Comparison of ENCODE assay signal across 12 cellular contexts in the genomic region with DNA sequence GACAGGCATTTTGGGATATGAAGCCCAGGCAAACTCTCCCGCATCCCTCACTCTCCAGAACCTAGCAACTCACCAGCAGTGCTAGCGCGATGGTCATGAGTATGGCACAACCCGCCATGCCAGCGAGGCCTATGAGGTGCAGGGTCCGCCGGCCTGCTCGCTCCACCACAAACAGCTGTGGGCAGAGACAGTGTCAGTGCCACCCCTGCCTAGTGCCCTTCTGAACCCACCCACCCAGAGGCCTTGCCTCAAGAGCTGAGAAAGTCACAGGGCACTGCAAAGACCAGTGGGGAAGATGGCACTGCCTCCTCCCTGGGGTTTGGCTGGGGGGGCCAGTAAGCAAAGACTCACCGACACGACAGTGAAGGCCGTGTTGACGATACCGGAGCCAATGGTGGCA. TPM values are rescaled to one million over a fixed set of nuclear protein-coding genes. Genes with fewer than 3 reads are reported as not detected.
DNase-seq lines count a peak whose midpoint lies in the region; ATAC-seq and TF ChIP-seq lines count a peak whose summit lies in the region.
"Had no signal": no experiment of that assay in that cellular context is flagged by ENCODE, and none has a peak within 500 bp of the region (broad histone marks: within the 10 kb centered on the region; RNA-seq: fewer than 3 reads in every experiment).

No MANE protein-coding gene starts in this region.

- no peaks in the 10 kb centered on the region for H3K9me3 ChIP-seq in BLaER1 treated with 17β-estradiol and CSF1 and Interleukin-3, amounts not matched to agents 10 nM and 100 nM (replicated peaks in 1 of 11)
- H3K9me3 ChIP-seq: thoracic aorta had no signal

- peak overlapping the region in 3 of 11 experiments; percentile 46 to 92 (median 47); a peak in 4 of 22 replicates for H3K27ac ChIP-seq in BLaER1 treated with 17β-estradiol and CSF1 and Interleukin-3, amounts not matched to agents 10 nM and 100 nM
- H3K27ac ChIP-seq: thoracic aorta had no signal

- H3K9ac ChIP-seq in BLaER1 treated with 17β-estradiol and CSF1 and Interleukin-3, amounts not matched to agents 10 nM and 100 nM = peak overlapping the region in 4 of 11 experiments; percentile 70 to 81 (median 78); a peak in 4 of 22 replicates

- POLR2A ChIA-PET in naive thymus-derived CD8-positive, alpha-beta T cell (lab: Charles Lee) = interaction anchor here (1.1 kb wide), 1 partner anchor 28 kb away, joined by 3 read pairs; no protein-coding TSS in a partner anchor

- H4K20me1 ChIP-seq in BLaER1 treated with 17β-estradiol and CSF1 and Interleukin-3, amounts not matched to agents 10 nM and 100 nM = peaks cover 0 to 51% (median 40%) of the 10 kb centered on the region in 11 experiments; a peak in 18 of 22 replicates

- H3K27ac Mint-ChIP-seq in Calu3 (ENCODE audit: unreplicated experiment) = peak overlapping the region; percentile 10
- H3K27ac Mint-ChIP-seq in activated T-helper 2 cell treated with anti-CD3 and anti-CD28 coated beads, Interferon-gamma antibody, Interleukin-2, Interleukin-4, amounts not matched to agents 10 μg/mL and 5 μg/mL and 100 μg/mL, durations not matched to agents 14 hours and 24 hours and 36 hours = peak overlapping the region; percentile 71
- H3K27ac Mint-ChIP-seq in naive thymus-derived CD8-positive, alpha-beta T cell = peak overlapping the region in 9 of 10 donors; percentile 24 to 97 (median 70)

- peaks cover 97% of the 10 kb centered on the region for H3K36me3 Mint-ChIP-seq in Calu3 (ENCODE audit: insufficient read depth, unreplicated experiment)
- peaks cover 80% of the 10 kb centered on the region for H3K36me3 Mint-ChIP-seq in activated T-helper 2 cell treated with anti-CD3 and anti-CD28 coated beads, Interferon-gamma antibody, Interleukin-2, Interleukin-4, amounts not matched to agents 10 μg/mL and 5 μg/mL and 100 μg/mL, durations not matched to agents 14 hours and 24 hours and 36 hours (ENCODE audit: low read depth)
- peaks cover 4 to 51% (median 16%) of the 10 kb centered on the region in 3 donors for H3K36me3 Mint-ChIP-seq in naive thymus-derived CD8-positive, alpha-beta T cell

- DNase-seq in Calu3 = no peak
- no peak for DNase-seq in activated T-helper 2 cell treated with anti-CD3 and anti-CD28 coated beads, Interferon-gamma antibody, Interleukin-2, Interleukin-4, amounts not matched to agents 10 μg/mL and 5 μg/mL and 100 μg/mL, durations not matched to agents 14 hours and 24 hours and 36 hours (ENCODE audit: low spot score)
- DNase-seq in naive thymus-derived CD8-positive, alpha-beta T cell = no peak
- no peak for DNase-seq in NCI-H2029 treated with DMSO at 0.1 percent for 48 hours (lab: John Stamatoyannopoulos, UW)
- no peak for DNase-seq in stimulated activated naive CD4-positive, alpha-beta T cell treated with Interleukin-2 at 50 U/mL for 16 hours (lab: John Stamatoyannopoulos, UW)
- no peak for DNase-seq in globus pallidus (ENCODE audit: low spot score)
- DNase-seq: foreskin melanocyte, NCI-H1436 treated with DMSO at 0.1 percent for 48 hours, NCI-H446 treated with DMSO at 0.1 percent for 48 hours had no signal

- intact Hi-C loops in Calu3 (cut with micrococcal nuclease; ENCODE audit: unreplicated experiment) = no loop called here
- intact Hi-C loops in activated T-helper 2 cell treated with anti-CD3 and anti-CD28 coated beads, Interferon-gamma antibody, Interleukin-2, Interleukin-4, amounts not matched to agents 10 μg/mL and 5 μg/mL and 100 μg/mL, durations not matched to agents 14 hours and 24 hours and 36 hours (cut with micrococcal nuclease) = no loop called here

- no peak for ATAC-seq in naive thymus-derived CD8-positive, alpha-beta T cell

- no peak overlapping the region for H3K4me3 ChIP-seq in BLaER1 treated with 17β-estradiol and CSF1 and Interleukin-3, amounts not matched to agents 10 nM and 100 nM
- H3K4me3 ChIP-seq: cardiac muscle cell, thoracic aorta had no signal

- no peaks in the 10 kb centered on the region for H3K9me3 Mint-ChIP-seq in Calu3 (ENCODE audit: low read depth, unreplicated experiment)
- H3K9me3 Mint-ChIP-seq in activated T-helper 2 cell treated with anti-CD3 and anti-CD28 coated beads, Interferon-gamma antibody, Interleukin-2, Interleukin-4, amounts not matched to agents 10 μg/mL and 5 μg/mL and 100 μg/mL, durations not matched to agents 14 hours and 24 hours and 36 hours = no peaks in the 10 kb centered on the region
- no peaks in the 10 kb centered on the region for H3K9me3 Mint-ChIP-seq in naive thymus-derived CD8-positive, alpha-beta T cell

- no peaks in the 10 kb centered on the region for H3K27me3 Mint-ChIP-seq in Calu3 (ENCODE audit: unreplicated experiment)
- H3K27me3 Mint-ChIP-seq in activated T-helper 2 cell treated with anti-CD3 and anti-CD28 coated beads, Interferon-gamma antibody, Interleukin-2, Interleukin-4, amounts not matched to agents 10 μg/mL and 5 μg/mL and 100 μg/mL, durations not matched to agents 14 hours and 24 hours and 36 hours (ENCODE audit: low read depth) = no peaks in the 10 kb centered on the region
- H3K27me3 Mint-ChIP-seq in naive thymus-derived CD8-positive, alpha-beta T cell = no peaks in the 10 kb centered on the region

- H3K27me3 ChIP-seq in BLaER1 treated with 17β-estradiol and CSF1 and Interleukin-3, amounts not matched to agents 10 nM and 100 nM = no peaks in the 10 kb centered on the region
- H3K27me3 ChIP-seq: cardiac muscle cell had no signal

- BruUV-seq in Calu3 (replicated peaks; lab: Mats Ljungman, UMichigan) = no TSS peak

- peak overlapping the region in 8 of 11 experiments; percentile 89 to 97 (median 95); a peak in 16 of 22 replicates for H3K4me2 ChIP-seq in BLaER1 treated with 17β-estradiol and CSF1 and Interleukin-3, amounts not matched to agents 10 nM and 100 nM

- CTCF ChIA-PET in Calu3 (lab: Charles Lee) = no interaction called here

- H3K36me3 ChIP-seq in BLaER1 treated with 17β-estradiol and CSF1 and Interleukin-3, amounts not matched to agents 10 nM and 100 nM = peaks cover 47 to 69% (median 58%) of the 10 kb centered on the region in 11 experiments

- peaks cover 40% of the 10 kb centered on the region for H3K4me1 Mint-ChIP-seq in Calu3 (ENCODE audit: low read depth, unreplicated experiment)
- peaks cover 59% of the 10 kb centered on the region for H3K4me1 Mint-ChIP-seq in activated T-helper 2 cell treated with anti-CD3 and anti-CD28 coated beads, Interferon-gamma antibody, Interleukin-2, Interleukin-4, amounts not matched to agents 10 μg/mL and 5 μg/mL and 100 μg/mL, durations not matched to agents 14 hours and 24 hours and 36 hours (ENCODE audit: low read depth)
- peaks cover 36 to 69% (median 62%) of the 10 kb centered on the region in 4 donors for H3K4me1 Mint-ChIP-seq in naive thymus-derived CD8-positive, alpha-beta T cell

- peaks cover 61 to 91% (median 84%) of the 10 kb centered on the region in 10 experiments for H3K4me1 ChIP-seq in BLaER1 treated with 17β-estradiol and CSF1 and Interleukin-3, amounts not matched to agents 10 nM and 100 nM

- no peak overlapping the region for H3K4me3 Mint-ChIP-seq in Calu3 (ENCODE audit: low read depth, unreplicated experiment)
- H3K4me3 Mint-ChIP-seq in activated T-helper 2 cell treated with anti-CD3 and anti-CD28 coated beads, Interferon-gamma antibody, Interleukin-2, Interleukin-4, amounts not matched to agents 10 μg/mL and 5 μg/mL and 100 μg/mL, durations not matched to agents 14 hours and 24 hours and 36 hours (ENCODE audit: low read depth) = no peak overlapping the region
- H3K4me3 Mint-ChIP-seq in naive thymus-derived CD8-positive, alpha-beta T cell = peak overlapping the region in 2 of 10 donors; percentile 22 to 40

- no peak for TF ChIP-seq CTCF in Calu3 (IDR thresholded peaks at IDR 0.05; ENCODE audit: unreplicated experiment)

RNA-seq across cellular contexts. Expression of gene SLC2A1, which starts 29.8 kb away (rescaled TPM):
- total RNA-seq in Calu3 (2022) = 163 and 183 TPM in 2 replicates
- total RNA-seq in activated T-helper 2 cell treated with anti-CD3 and anti-CD28 coated beads, Interferon-gamma antibody, Interleukin-2, Interleukin-4, amounts not matched to agents 10 μg/mL and 5 μg/mL and 100 μg/mL, durations not matched to agents 14 hours and 24 hours and 36 hours = 143 and 155 TPM in 2 replicates
- total RNA-seq in naive thymus-derived CD8-positive, alpha-beta T cell = 10 to 100 TPM; 57.2 to 57.3 TPM
- 10 to 100 TPM; 17.7 to 22.8 (median 22.0) TPM for polyA plus RNA-seq in naive thymus-derived CD8-positive, alpha-beta T cell

Comparison
In these comparisons a context has a peak if more than half of its experiments do, and no peak if none do; other contexts are left out.
1. H3K27ac Mint-ChIP-seq: peak in every context shown above with its lines; median percentile 71 in activated T-helper 2 cell treated with anti-CD3 and anti-CD28 coated beads, Interferon-gamma antibody, Interleukin-2, Interleukin-4, amounts not matched to agents 10 μg/mL and 5 μg/mL and 100 μg/mL, durations not matched to agents 14 hours and 24 hours and 36 hours; 70 in naive thymus-derived CD8-positive, alpha-beta T cell; 10 in Calu3.